In genomic region chr3:14948609-14949038, GRCh38 we compare ENCODE assay signal across 7 cellular contexts. TPM values are rescaled to one million over a fixed set of nuclear protein-coding genes. Genes with fewer than 3 reads are reported as not detected.
DNase-seq lines count a peak whose midpoint lies in the region; ATAC-seq and TF ChIP-seq lines count a peak whose summit lies in the region.

No MANE protein-coding gene starts in this region.

- peaks cover 3% of the 10 kb centered on the region; the same call in 1 of the 2 replicates for H3K4me1 ChIP-seq in SJCRH30

- H3K9me3 ChIP-seq in SJCRH30 (replicated peaks): no peaks in the 10 kb centered on the region

- ATAC-seq in GM19023 (IDR thresholded peaks at IDR 0.05; ENCODE audit: unreplicated experiment) (peak; percentile 0), GM21528 (IDR thresholded peaks at IDR 0.05; ENCODE audit: low FRiP score, unreplicated experiment) (no peak)

- no peak for TF ChIP-seq CTCF in fibroblast of villous mesenchyme (IDR thresholded peaks at IDR 0.05; ENCODE audit: insufficient read depth, low read depth, low read length)

- H3K4me3 ChIP-seq in SJCRH30 (peak overlapping the region; percentile 99), fibroblast of villous mesenchyme (ENCODE audit: low read depth, low read length) (peak overlapping the region; percentile 77), skin epidermis (peak overlapping the region; percentile 71 to 100 (median 98))

- peak overlapping the region; percentile 100 for H3K27ac ChIP-seq in SJCRH30
- peak overlapping the region; percentile 34 to 99 (median 98) for H3K27ac ChIP-seq in skin epidermis

- no peak for DNase-seq in SJCRH30
- DNase-seq in fibroblast of villous mesenchyme (ENCODE audit: low read depth): no peak
- DNase-seq in NCI-H82 (lab: John Stamatoyannopoulos, UW): no peak
- no peak for DNase-seq in Ammon's horn (ENCODE audit: low spot score)

- H3K36me3 ChIP-seq in SJCRH30: peaks cover 22% of the 10 kb centered on the region

- no peaks in the 10 kb centered on the region for H3K27me3 ChIP-seq in SJCRH30

RNA-seq across cellular contexts. Expression of gene NR2C2, which starts 1.2 kb away (rescaled TPM):
- 27.0 and 27.2 TPM in 2 replicates for total RNA-seq in SJCRH30 (2014; rRNA removed; shearing (Covaris generic))
- 20.6 and 26.3 TPM in 2 replicates for total RNA-seq in fibroblast of villous mesenchyme
